In the genomic region with DNA sequence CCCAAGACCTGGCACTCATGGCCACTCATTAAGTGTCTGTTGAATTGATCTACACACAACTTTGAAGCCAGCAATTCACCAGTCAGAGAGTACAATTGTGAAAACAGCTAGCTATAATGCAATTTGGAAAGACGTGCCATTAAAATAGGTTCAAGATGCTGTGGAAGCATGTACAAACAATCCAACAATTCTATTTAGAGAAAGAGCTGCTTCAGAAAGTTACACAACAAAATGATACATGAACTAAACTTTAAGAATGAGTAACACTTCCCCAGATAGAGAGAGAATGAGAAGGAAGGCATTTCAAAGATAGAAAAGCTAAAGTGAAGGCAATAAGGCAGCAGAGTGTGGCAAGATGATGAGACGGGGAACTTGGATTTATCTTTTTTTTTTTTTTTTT, we compare ENCODE assay signal across 1 cellular context.
TF ChIP-seq lines count a peak whose summit lies in the region.

No MANE protein-coding gene starts in this region.

TF ChIP-seq in IMR-90, 13 proteins besides CTCF, POLR2A, EP300 and RAD21:
- TF ChIP-seq, protein P1, sequence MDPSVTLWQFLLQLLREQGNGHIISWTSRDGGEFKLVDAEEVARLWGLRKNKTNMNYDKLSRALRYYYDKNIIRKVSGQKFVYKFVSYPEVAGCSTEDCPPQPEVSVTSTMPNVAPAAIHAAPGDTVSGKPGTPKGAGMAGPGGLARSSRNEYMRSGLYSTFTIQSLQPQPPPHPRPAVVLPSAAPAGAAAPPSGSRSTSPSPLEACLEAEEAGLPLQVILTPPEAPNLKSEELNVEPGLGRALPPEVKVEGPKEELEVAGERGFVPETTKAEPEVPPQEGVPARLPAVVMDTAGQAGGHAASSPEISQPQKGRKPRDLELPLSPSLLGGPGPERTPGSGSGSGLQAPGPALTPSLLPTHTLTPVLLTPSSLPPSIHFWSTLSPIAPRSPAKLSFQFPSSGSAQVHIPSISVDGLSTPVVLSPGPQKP (IDR thresholded peaks at IDR 0.05; ENCODE audit: borderline replicate concordance, low read depth, low read length): no peak
- TF ChIP-seq RCOR1 (IDR thresholded peaks at IDR 0.05; ENCODE audit: insufficient replicate concordance, low read length): no peak
